19 cellular contexts compared by ENCODE assay signal in genomic region chr21:46116189-46116845, GRCh38. TPM values are rescaled to one million over a fixed set of nuclear protein-coding genes. Genes with fewer than 3 reads are reported as not detected.
DNase-seq lines count a peak whose midpoint lies in the region; ATAC-seq and TF ChIP-seq lines count a peak whose summit lies in the region.
"Had no signal": no experiment of that assay in that cellular context is flagged by ENCODE, and none has a peak within 500 bp of the region (broad histone marks: within the 10 kb centered on the region; RNA-seq: fewer than 3 reads in every experiment).

No MANE protein-coding gene starts in this region.

- H3K27me3 ChIP-seq in AG04450 (ENCODE audit: control insufficient read depth, insufficient read depth, low read length) (no peaks in the 10 kb centered on the region), IMR-90 (ENCODE audit: control insufficient read depth, insufficient read depth, low read length) (no peaks in the 10 kb centered on the region)

- H2AFZ ChIP-seq in IMR-90 (replicated peaks; ENCODE audit: low read length, poor library complexity) = no peak overlapping the region

- H3K36me3 Mint-ChIP-seq in osteocyte (ENCODE audit: unreplicated experiment) (peaks cover 29% of the 10 kb centered on the region), Calu3 (ENCODE audit: insufficient read depth, unreplicated experiment) (no peaks in the 10 kb centered on the region)

- H3K27ac Mint-ChIP-seq in osteocyte (ENCODE audit: unreplicated experiment) (peak overlapping the region; percentile 82), Calu3 (ENCODE audit: unreplicated experiment) (no peak overlapping the region)
- H3K27ac Mint-ChIP-seq: activated CD4-positive, alpha-beta memory T cell treated with anti-CD3 and anti-CD28 coated beads, Interleukin-2, amount 10 ng/mL, durations not matched to agents 7 days and 5 days; activated naive CD4-positive, alpha-beta T cell treated with anti-CD3 and anti-CD28 coated beads for 36 hours had no signal

- WGBS in IMR-90 (ENCODE audit: extremely low coverage in 2 of 2, insufficient read length in 1 of 2), 2 experiments = 95% methylated on average over 11 of the region's 23 CpGs; no CpG with 5 or more reads in 1 of the 2 experiments

- H3K9ac ChIP-seq in IMR-90 (ENCODE audit: low read depth, low read length) = no peak overlapping the region

- no peak overlapping the region for H3K14ac ChIP-seq in IMR-90 (replicated peaks; ENCODE audit: low read depth, low read length)

- peaks cover 2% of the 10 kb centered on the region; the same call in 1 of the 2 replicates for H3K4me1 ChIP-seq in IMR-90 (ENCODE audit: control insufficient read depth, insufficient read depth, low read length)

- no peak overlapping the region for H3K4me3 Mint-ChIP-seq in osteocyte (ENCODE audit: unreplicated experiment)
- no peak overlapping the region for H3K4me3 Mint-ChIP-seq in Calu3 (ENCODE audit: low read depth, unreplicated experiment)
- H3K4me3 Mint-ChIP-seq: activated CD4-positive, alpha-beta memory T cell treated with anti-CD3 and anti-CD28 coated beads, Interleukin-2, amount 10 ng/mL, durations not matched to agents 7 days and 5 days; activated naive CD4-positive, alpha-beta T cell treated with anti-CD3 and anti-CD28 coated beads for 36 hours had no signal

- H3K9me3 ChIP-seq in AG04450 (ENCODE audit: control insufficient read depth, insufficient read depth, low read length) = peaks cover 23% of the 10 kb centered on the region
- peaks cover 5% of the 10 kb centered on the region for H3K9me3 ChIP-seq in IMR-90 (ENCODE audit: control insufficient read depth, insufficient read depth, low read length)

- peak overlapping the region in 1 of 2 experiments; percentile 76; a peak in 2 of 4 replicates for H4K8ac ChIP-seq in IMR-90 (ENCODE audit: low read depth in 2 of 2, low read length in 2 of 2)

- TF ChIP-seq POLR2A in IMR-90 (IDR thresholded peaks at IDR 0.05; ENCODE audit: low read depth, low read length) = 0 out of 2 replicates have a peak, but pooled peaks have one; percentile 38

- no peak for DNase-seq in AG04450 (ENCODE audit: low read depth, low spot score)
- no peak for DNase-seq in IMR-90
- peak; percentile 14 for DNase-seq in left cardiac atrium
- DNase-seq in osteocyte (ENCODE audit: extremely low spot score, unreplicated experiment) = peak; percentile 84
- no peak for DNase-seq in HK-2 (ENCODE audit: unreplicated experiment)
- DNase-seq in NCI-H1105 treated with DMSO at 0.1 percent for 48 hours (lab: John Stamatoyannopoulos, UW) = no peak
- no peak for DNase-seq in Calu3
- DNase-seq in LoVo (ENCODE audit: low spot score) = no peak
- DNase-seq: activated CD4-positive, alpha-beta memory T cell treated with anti-CD3 and anti-CD28 coated beads, Interleukin-2, amount 10 ng/mL, durations not matched to agents 7 days and 5 days; activated naive CD4-positive, alpha-beta T cell treated with anti-CD3 and anti-CD28 coated beads for 36 hours; caudate nucleus; hippocampal formation; NCI-H187 treated with DMSO at 0.1 percent for 48 hours; NCI-H82; occipital lobe had no signal

- H4K91ac ChIP-seq in IMR-90 (ENCODE audit: insufficient read depth, low read depth, low read length) = no peak overlapping the region

- H3K4me3 ChIP-seq in AG04450 (ENCODE audit: low read depth, low read length) (no peak overlapping the region), IMR-90 (ENCODE audit: insufficient read depth, low read depth, low read length) (no peak overlapping the region)
- H3K4me3 ChIP-seq: GM12878, K562 had no signal

- CTCF ChIA-PET in AG04450 (lab: Charles Lee) = no interaction called here
- CTCF ChIA-PET in IMR-90 (lab: Yijun Ruan, JAX) = no interaction called here
- CTCF ChIA-PET in Calu3 (lab: Charles Lee) = interaction anchor here (0.9 kb wide), 1 partner anchor 650 kb away, joined by 4 read pairs; no protein-coding TSS in a partner anchor

- in situ Hi-C loops in IMR-90 (cut with MboI; ENCODE audit: low sequenced_read_pairs) = no loop called here

- no peak overlapping the region for H2AK5ac ChIP-seq in IMR-90 (ENCODE audit: low read depth, low read length)

- no peak for TF ChIP-seq RAD21 in IMR-90 (IDR thresholded peaks at IDR 0.05; ENCODE audit: low read length)

- H2AK9ac ChIP-seq in IMR-90 (replicated peaks; ENCODE audit: low read depth, low read length, poor library complexity) = no peak overlapping the region

- BruUV-seq in IMR-90 (replicated peaks; lab: Mats Ljungman, UMichigan) (no TSS peak), Calu3 (replicated peaks; lab: Mats Ljungman, UMichigan) (no TSS peak)

- H3K23ac ChIP-seq in IMR-90 (ENCODE audit: low read depth, low read length) = no peak overlapping the region

- peaks cover 94% of the 10 kb centered on the region for H3K36me3 ChIP-seq in IMR-90 (ENCODE audit: control insufficient read depth, insufficient read depth, low read length)

- no peak overlapping the region for H2BK120ac ChIP-seq in IMR-90 (ENCODE audit: low read depth, low read length)

- H3K4me2 ChIP-seq in IMR-90 (ENCODE audit: low read depth, low read length) = no peak overlapping the region

- H2BK20ac ChIP-seq in IMR-90 (ENCODE audit: low read depth, low read length) = no peak overlapping the region

- peak overlapping the region; percentile 31 for H3K27ac ChIP-seq in AG04450 (ENCODE audit: low read depth, low read length)
- peak overlapping the region; percentile 26; the same call in 1 of the 2 replicates for H3K27ac ChIP-seq in IMR-90 (ENCODE audit: insufficient read depth, low read length)
- H3K27ac ChIP-seq: epithelial cell of prostate had no signal

- H4K20me1 ChIP-seq in IMR-90 (ENCODE audit: insufficient read depth, low read length) = peaks cover 82% of the 10 kb centered on the region

- no peak for ATAC-seq in IMR-90 (ENCODE audit: low read depth)
- no peak for ATAC-seq in left cardiac atrium
- ATAC-seq: GM12878, K562 had no signal

- no peak overlapping the region for H3K56ac ChIP-seq in IMR-90 (ENCODE audit: extremely low read depth, insufficient read depth, low read length)

- H2BK5ac ChIP-seq in IMR-90 (ENCODE audit: low read depth, low read length, poor library complexity, severe bottlenecking) = no peak overlapping the region

- H4K5ac ChIP-seq in IMR-90 (ENCODE audit: low read depth, low read length) = no peak overlapping the region

- H3K27me3 Mint-ChIP-seq in osteocyte (ENCODE audit: unreplicated experiment) = no peaks in the 10 kb centered on the region
- H3K27me3 Mint-ChIP-seq in Calu3 (ENCODE audit: unreplicated experiment) = no peaks in the 10 kb centered on the region
- H3K27me3 Mint-ChIP-seq: activated CD4-positive, alpha-beta memory T cell treated with anti-CD3 and anti-CD28 coated beads, Interleukin-2, amount 10 ng/mL, durations not matched to agents 7 days and 5 days had no signal

- dilution Hi-C loops in IMR-90 (cut with HindIII; ENCODE audit: low sequenced_read_pairs, unreplicated experiment) = no loop called here

- POLR2A ChIA-PET in AG04450 (lab: Yijun Ruan, JAX) = interaction anchor here (1.5 kb wide), 1 partner anchor 143 kb away, joined by 4 read pairs; no protein-coding TSS in a partner anchor
- POLR2A ChIA-PET in IMR-90 (lab: Charles Lee; ENCODE audit: unreplicated experiment) = interaction anchor here (1.1 kb wide), 1 partner anchor 115 kb away, joined by 3 read pairs; no protein-coding TSS in a partner anchor

- H2BK15ac ChIP-seq in IMR-90 (ENCODE audit: low read depth, low read length) = no peak overlapping the region

- H3K9me3 Mint-ChIP-seq in osteocyte (ENCODE audit: unreplicated experiment) (no peaks in the 10 kb centered on the region), Calu3 (ENCODE audit: low read depth, unreplicated experiment) (no peaks in the 10 kb centered on the region)
- H3K9me3 Mint-ChIP-seq: activated CD4-positive, alpha-beta memory T cell treated with anti-CD3 and anti-CD28 coated beads, Interleukin-2, amount 10 ng/mL, durations not matched to agents 7 days and 5 days had no signal

- no peak for TF ChIP-seq CTCF in AG04450 (IDR thresholded peaks at IDR 0.05; ENCODE audit: low read depth, low read length)
- no peak for TF ChIP-seq CTCF in IMR-90 (conservative IDR thresholded peaks at IDR 0.05; ENCODE audit: low read depth, low read length)
- no peak for TF ChIP-seq CTCF in osteocyte (IDR thresholded peaks at IDR 0.05)
- no peak for TF ChIP-seq CTCF in Calu3 (IDR thresholded peaks at IDR 0.05; ENCODE audit: unreplicated experiment)

- H3K9me1 ChIP-seq in IMR-90 (ENCODE audit: insufficient read depth, low read length) = peaks cover 5% of the 10 kb centered on the region; the same call in 1 of the 2 replicates

- no peak overlapping the region for H3K18ac ChIP-seq in IMR-90 (ENCODE audit: low read depth, low read length)

- intact Hi-C loops in IMR-90 (cut with micrococcal nuclease) (no loop called here), left cardiac atrium (cut with DNase I) (no loop called here), Calu3 (cut with micrococcal nuclease; ENCODE audit: unreplicated experiment) (no loop called here)

- no peak overlapping the region for H3K4ac ChIP-seq in IMR-90 (ENCODE audit: low read depth, low read length)

- peaks cover 30 to 92% of the 10 kb centered on the region in 2 experiments for H3K79me1 ChIP-seq in IMR-90 (ENCODE audit: low read depth in 1 of 2, low read length in 2 of 2)

- H3K4me1 Mint-ChIP-seq in osteocyte (ENCODE audit: unreplicated experiment) (peaks cover 21% of the 10 kb centered on the region), Calu3 (ENCODE audit: low read depth, unreplicated experiment) (no peaks in the 10 kb centered on the region)
- H3K4me1 Mint-ChIP-seq: activated CD4-positive, alpha-beta memory T cell treated with anti-CD3 and anti-CD28 coated beads, Interleukin-2, amount 10 ng/mL, durations not matched to agents 7 days and 5 days had no signal

TF ChIP-seq in IMR-90, 13 proteins besides CTCF, POLR2A, EP300 and RAD21 (continues in another document):
- TF ChIP-seq CEBPB (IDR thresholded peaks at IDR 0.05; ENCODE audit: low read depth, low read length) = no peak
- TF ChIP-seq RCOR1 (IDR thresholded peaks at IDR 0.05; ENCODE audit: insufficient replicate concordance, low read length) = no peak

RNA-seq across cellular contexts. Expression of gene COL6A2, which starts 18.4 kb away (rescaled TPM):
- 454 and 676 TPM in 2 replicates for polyA plus RNA-seq in AG04450 (2011; rRNA removed)
- 266 and 343 TPM in 2 replicates for polyA minus RNA-seq in AG04450 (2011; rRNA and poly(A)+ RNA removed)
- total RNA-seq in IMR-90 (2012; rRNA removed) = 208 and 222 TPM in 2 replicates
- polyA plus RNA-seq in IMR-90 (2012; rRNA removed) = 1,065 and 1,165 TPM in 2 replicates
- 753 and 1,846 TPM in 2 replicates for polyA plus RNA-seq in IMR-90 (2012; cell fraction: cytosol; rRNA removed)
- 2,830 and 5,552 TPM in 2 replicates for polyA plus RNA-seq in IMR-90 (2012; cell fraction: nucleus; rRNA removed; ENCODE audit: low replicate concordance)
- total RNA-seq in left cardiac atrium = 100 to 1,000 TPM; 330 to 350 TPM
- 1,821 and 1,951 TPM in 2 replicates for total RNA-seq in osteocyte
- total RNA-seq in Calu3 (2022) = 3.4 and 3.8 TPM in 2 replicates

RNA-seq across cellular contexts. Expression of gene FTCD, which starts 39.1 kb away (rescaled TPM):
- polyA plus RNA-seq in AG04450 (2011; rRNA removed) = not detected in 2 replicates
- not detected in 2 replicates for polyA minus RNA-seq in AG04450 (2011; rRNA and poly(A)+ RNA removed)
- not detected in 2 replicates for total RNA-seq in IMR-90 (2012; rRNA removed)
- 0.19 and 0.55 TPM in 2 replicates for polyA plus RNA-seq in IMR-90 (2012; rRNA removed)
- 0.16 and 0.28 TPM in 2 replicates for polyA plus RNA-seq in IMR-90 (2012; cell fraction: cytosol; rRNA removed)
- polyA plus RNA-seq in IMR-90 (2012; cell fraction: nucleus; rRNA removed; ENCODE audit: low replicate concordance) = 2.0 and 4.9 TPM in 2 replicates
- total RNA-seq in left cardiac atrium = 1 to 10 TPM in 1 of 2 donors, under 1 TPM in 1; 0.68 to 1.6 TPM
- total RNA-seq in osteocyte = 2.3 and 2.5 TPM in 2 replicates
- 0.31 and 1.3 TPM in 2 replicates for total RNA-seq in Calu3 (2022)
- total RNA-seq: activated naive CD4-positive, alpha-beta T cell treated with anti-CD3 and anti-CD28 coated beads for 36 hours; lung microvascular endothelial cell; occipital lobe had no signal

Comparison
In these comparisons a context has a peak if more than half of its experiments do, and no peak if none do; other contexts are left out.
1. DNase-seq: peak in left cardiac atrium (single experiment) and osteocyte (single experiment); none in AG04450 (single experiment), IMR-90 (single experiment), HK-2 (single experiment), NCI-H1105 treated with DMSO at 0.1 percent for 48 hours (single experiment), Calu3 (single experiment) and LoVo (single experiment).
2. RNA of gene COL6A2, which starts 18.4 kb away (total RNA-seq): 1,821 to 1,951 TPM in osteocyte, 330 to 350 TPM in left cardiac atrium and 208 to 222 TPM in IMR-90; 3.4 to 3.8 TPM in Calu3; every median in the first group is over 10 times any median in the second.